In genomic region chr9:124868511-124869465, GRCh38 we compare ENCODE assay signal across 1 cellular context.
TF ChIP-seq lines count a peak whose summit lies in the region.

No MANE protein-coding gene starts in this region.

TF ChIP-seq in K562, 482 proteins besides CTCF, POLR2A, EP300 and RAD21 (continued from another document and continues in another):
- no peak for TF ChIP-seq RNF219 (CRISPR knock-in tag; IDR thresholded peaks at IDR 0.05)
- peak; percentile 55; the same call in 1 of the 2 replicates for TF ChIP-seq ESRRA (IDR thresholded peaks at IDR 0.05; ENCODE audit: borderline replicate concordance, low read depth)
- no peak for TF ChIP-seq LARP7 (IDR thresholded peaks at IDR 0.05)
- no peak for TF ChIP-seq GATA2 (CRISPR knock-in tag; IDR thresholded peaks at IDR 0.05)
- TF ChIP-seq ZNF639 (CRISPR knock-in tag; conservative IDR thresholded peaks at IDR 0.05 in 1 of 2, IDR thresholded peaks at IDR 0.05 in 1 of 2): peak in 1 of 2 experiments; percentile 78; a peak in 1 of 4 replicates
- TF ChIP-seq ZNF398 (CRISPR knock-in tag; IDR thresholded peaks at IDR 0.05): no peak
- no peak for TF ChIP-seq CCAR2 (IDR thresholded peaks at IDR 0.05; ENCODE audit: low read depth, low read length)
- TF ChIP-seq ZNF184 (CRISPR knock-in tag; IDR thresholded peaks at IDR 0.05): no peak
- TF ChIP-seq HDAC1 (IDR thresholded peaks at IDR 0.05): peak; percentile 74 to 78; a peak in 3 of 4 replicates
- no peak for TF ChIP-seq TEAD4 (IDR thresholded peaks at IDR 0.05; ENCODE audit: low read length)
- TF ChIP-seq TEAD4 (CRISPR knock-in tag; IDR thresholded peaks at IDR 0.05; ENCODE audit: borderline replicate concordance): no peak
- 0 out of 2 replicates have a peak, but pooled peaks have one; percentile 8 for TF ChIP-seq BCOR (IDR thresholded peaks at IDR 0.05)
- TF ChIP-seq HNRNPUL1 (IDR thresholded peaks at IDR 0.05; ENCODE audit: low read length): no peak
- no peak for TF ChIP-seq IRF9 (tag; IDR thresholded peaks at IDR 0.05)
- TF ChIP-seq SNAPC5 (CRISPR knock-in tag; IDR thresholded peaks at IDR 0.05): no peak
- TF ChIP-seq ZNF212 (CRISPR knock-in tag; IDR thresholded peaks at IDR 0.05): no peak
- no peak; the same call in 1 of the 2 replicates for TF ChIP-seq NFE2 (IDR thresholded peaks at IDR 0.05; ENCODE audit: low read depth)
- no peak for TF ChIP-seq SIRT6 (IDR thresholded peaks at IDR 0.05; ENCODE audit: low read depth, low read length)
- TF ChIP-seq TAF1 (IDR thresholded peaks at IDR 0.05; ENCODE audit: control insufficient read depth, extremely low read depth, insufficient read depth, low read length, severe bottlenecking): peak; percentile 94
- no peak for TF ChIP-seq HDAC6 (IDR thresholded peaks at IDR 0.05; ENCODE audit: low read depth, low read length)
- TF ChIP-seq FOXO4 (CRISPR knock-in tag; IDR thresholded peaks at IDR 0.05): no peak; the same call in 1 of the 2 replicates
- no peak; a peak in 1 of 4 replicates for TF ChIP-seq TEAD1 (CRISPR knock-in tag; IDR thresholded peaks at IDR 0.05)
- no peak for TF ChIP-seq ZNF644 (tag; IDR thresholded peaks at IDR 0.05; ENCODE audit: low read depth)
- 0 out of 2 replicates have a peak, but pooled peaks have one; percentile 57 for TF ChIP-seq REST (CRISPR knock-in tag; IDR thresholded peaks at IDR 0.05; ENCODE audit: low read depth)
- TF ChIP-seq USF1 (CRISPR knock-in tag; IDR thresholded peaks at IDR 0.05): 0 out of 2 replicates have a peak, but pooled peaks have one; percentile 54
- peak; percentile 78; the same call in 1 of the 2 replicates for TF ChIP-seq LCOR (CRISPR knock-in tag; IDR thresholded peaks at IDR 0.05)
- TF ChIP-seq ETS2 (tag; IDR thresholded peaks at IDR 0.05; ENCODE audit: borderline replicate concordance, poor library complexity, severe bottlenecking): no peak
- TF ChIP-seq JUND (IDR thresholded peaks at IDR 0.05; ENCODE audit: borderline replicate concordance, low read depth, low read length): no peak; the same call in 1 of the 2 replicates
- no peak; the same call in 2 of the 3 replicates for TF ChIP-seq JUND (tag; IDR thresholded peaks at IDR 0.05; ENCODE audit: borderline replicate concordance, low read depth, low read length)
- no peak for TF ChIP-seq ZNF431 (CRISPR knock-in tag; IDR thresholded peaks at IDR 0.05)
- TF ChIP-seq KDM5B (IDR thresholded peaks at IDR 0.05; ENCODE audit: insufficient replicate concordance, low read depth, low read length): peak; percentile 71
- TF ChIP-seq CAMTA2 (CRISPR knock-in tag; conservative IDR thresholded peaks at IDR 0.05): no peak
- TF ChIP-seq BRD9 (IDR thresholded peaks at IDR 0.05; ENCODE audit: low read depth, partially characterized antibody): no peak
- peak; percentile 76 to 94 for TF ChIP-seq E2F6 (IDR thresholded peaks at IDR 0.05; ENCODE audit: borderline replicate concordance in 1 of 2, extremely low read depth in 1 of 2, insufficient read depth in 1 of 2, insufficient read length in 1 of 2, low read depth in 1 of 2, low read length in 1 of 2, poor library complexity in 1 of 2, severe bottlenecking in 1 of 2)
- no peak for TF ChIP-seq BRCA1 (IDR thresholded peaks at IDR 0.05)
- no peak for TF ChIP-seq BRCA1 (CRISPR knock-in tag; IDR thresholded peaks at IDR 0.05)
- TF ChIP-seq CXXC5 (CRISPR knock-in tag; IDR thresholded peaks at IDR 0.05): peak; percentile 90
- no peak for TF ChIP-seq ZNF592 (IDR thresholded peaks at IDR 0.05)
- TF ChIP-seq MCM7 (IDR thresholded peaks at IDR 0.05): no peak
- TF ChIP-seq TAL1 (IDR thresholded peaks at IDR 0.05): 0 out of 2 replicates have a peak, but pooled peaks have one; percentile 0
- no peak for TF ChIP-seq E2F1 (CRISPR knock-in tag; IDR thresholded peaks at IDR 0.05)
- no peak for TF ChIP-seq ARID2 (IDR thresholded peaks at IDR 0.05)
- TF ChIP-seq USF2 (CRISPR knock-in tag; IDR thresholded peaks at IDR 0.05): peak; percentile 26; the same call in 1 of the 2 replicates
